In the genomic region with DNA sequence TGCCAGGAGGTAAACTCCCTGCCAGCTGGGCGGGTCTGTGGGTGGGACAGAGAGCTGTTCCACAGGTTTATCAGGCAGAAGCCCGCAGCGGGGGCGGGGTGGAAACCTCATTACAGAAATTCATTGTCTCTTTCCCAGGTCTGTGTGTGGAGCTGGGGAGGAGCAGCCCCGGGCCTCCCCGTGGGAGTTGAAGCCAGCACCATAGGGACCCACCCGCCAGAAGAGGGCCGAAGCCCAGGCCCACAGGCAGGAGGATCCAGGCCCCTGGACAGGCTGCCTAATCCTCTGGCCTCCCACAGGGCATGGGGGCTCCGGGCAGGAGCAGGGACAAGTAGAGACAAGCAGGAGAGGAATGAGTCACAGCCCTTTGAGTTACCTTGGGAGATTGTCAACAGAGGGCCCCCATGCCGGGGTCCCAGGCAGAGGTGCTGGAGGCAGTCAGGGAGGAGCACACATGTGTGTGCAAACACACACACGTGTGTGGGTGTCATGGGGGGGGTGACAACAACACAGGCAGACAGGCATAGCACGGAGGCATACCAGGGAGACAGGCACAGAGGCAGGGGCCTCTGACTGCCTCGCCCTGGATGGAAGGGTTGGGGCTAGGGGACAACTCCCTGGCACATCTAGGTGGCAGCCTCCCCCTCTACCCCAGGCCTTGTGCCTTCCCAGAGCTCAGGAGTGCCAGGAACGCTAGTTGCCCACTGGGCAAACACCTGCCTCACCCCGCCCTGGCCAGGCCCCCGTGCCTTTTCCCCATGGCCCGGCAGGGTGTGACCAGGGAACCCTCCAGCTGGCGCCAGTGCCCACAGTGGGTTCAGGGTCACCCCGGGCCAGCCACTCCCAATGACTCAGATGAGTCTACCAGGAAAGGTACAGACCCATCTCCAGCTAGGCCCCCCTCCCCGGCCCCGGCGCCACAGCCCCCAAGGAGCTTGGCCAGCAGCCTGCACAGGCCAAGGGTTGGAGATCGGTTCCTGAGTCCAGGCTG, we compare ENCODE assay signal across 9 cellular contexts. TPM values are rescaled to one million over a fixed set of nuclear protein-coding genes. Genes with fewer than 3 reads are reported as not detected.
DNase-seq lines count a peak whose midpoint lies in the region; ATAC-seq and TF ChIP-seq lines count a peak whose summit lies in the region.
"Had no signal": no experiment of that assay in that cellular context is flagged by ENCODE, and none has a peak within 500 bp of the region (broad histone marks: within the 10 kb centered on the region; RNA-seq: fewer than 3 reads in every experiment).

No MANE protein-coding gene starts in this region.

- peak overlapping the region; percentile 34 for H3K4me3 ChIP-seq in colonic mucosa
- no peak overlapping the region for H3K4me3 ChIP-seq in neural progenitor cell

- H3K4me3 Mint-ChIP-seq in Calu3 (ENCODE audit: low read depth, unreplicated experiment), result peak overlapping the region; percentile 92
- peak overlapping the region; percentile 86 for H3K4me3 Mint-ChIP-seq in neural progenitor cell

- H3F3A ChIP-seq in neural progenitor cell (ENCODE audit: low read depth), result peaks cover 40% of the 10 kb centered on the region

- H3K36me3 Mint-ChIP-seq in Calu3 (ENCODE audit: insufficient read depth, unreplicated experiment), result peaks cover 45% of the 10 kb centered on the region
- no peaks in the 10 kb centered on the region for H3K36me3 Mint-ChIP-seq in neural progenitor cell

- intact Hi-C loops in Calu3 (cut with micrococcal nuclease; ENCODE audit: unreplicated experiment) (loop anchor here (10.0 kb wide), 1 partner anchor 272 kb away; a partner anchor contains a TSS), colonic mucosa (cut with DNase I) (loop anchor here (5.0 to 10.0 kb wide), 2 partner anchors 56 to 242 kb away; a partner anchor contains a TSS)

- H3K27me3 ChIP-seq in colonic mucosa, result no peaks in the 10 kb centered on the region
- H3K27me3 ChIP-seq in neural progenitor cell, result peaks cover 14% of the 10 kb centered on the region

- H3K27ac Mint-ChIP-seq in Calu3 (ENCODE audit: unreplicated experiment) (peak overlapping the region; percentile 29), neural progenitor cell (no peak overlapping the region)

- no peak overlapping the region for H2AFZ ChIP-seq in neural progenitor cell (replicated peaks)

- no peaks in the 10 kb centered on the region for H3K9me3 Mint-ChIP-seq in Calu3 (ENCODE audit: low read depth, unreplicated experiment)
- H3K9me3 Mint-ChIP-seq in neural progenitor cell, result no peaks in the 10 kb centered on the region

- H3K9me3 ChIP-seq in colonic mucosa (no peaks in the 10 kb centered on the region), neural progenitor cell (ENCODE audit: low read depth) (no peaks in the 10 kb centered on the region)

- peak overlapping the region; percentile 41 for H3K27ac ChIP-seq in colonic mucosa
- no peak overlapping the region for H3K27ac ChIP-seq in neural progenitor cell

- H3K4me1 ChIP-seq in colonic mucosa (peaks cover 2% of the 10 kb centered on the region), neural progenitor cell (peaks cover 24% of the 10 kb centered on the region)

- peaks cover 37% of the 10 kb centered on the region for H3K4me1 Mint-ChIP-seq in Calu3 (ENCODE audit: low read depth, unreplicated experiment)
- peaks cover 23% of the 10 kb centered on the region for H3K4me1 Mint-ChIP-seq in neural progenitor cell

- peak; percentile 77 for DNase-seq in Calu3
- DNase-seq in M059J (ENCODE audit: low read depth), result peak; percentile 63
- DNase-seq in colonic mucosa, result peak; percentile 88
- peak; percentile 46 for DNase-seq in neural progenitor cell (ENCODE audit: low spot score)
- DNase-seq in NOMO-1 (lab: John Stamatoyannopoulos, UW; ENCODE audit: unreplicated experiment in 2 of 2), result no peak
- DNase-seq in superior temporal gyrus (ENCODE audit: extremely low spot score), result no peak
- DNase-seq: stimulated activated CD4-positive, alpha-beta T cell treated with anti-CD3 and anti-CD28 coated beads, Interleukin-2, amount 100 ng/mL, for 24 hours had no signal

- H3K36me3 ChIP-seq in colonic mucosa, result no peaks in the 10 kb centered on the region
- H3K36me3 ChIP-seq in neural progenitor cell, result no peaks in the 10 kb centered on the region

- peak overlapping the region; percentile 84 for H3K4me2 ChIP-seq in neural progenitor cell

- H3K9ac ChIP-seq in colonic mucosa (ENCODE audit: low read depth in 2 of 2, low read length in 2 of 2), result peak overlapping the region; percentile 70 to 98
- H3K9ac ChIP-seq in neural progenitor cell, result no peak overlapping the region

- H4K20me1 ChIP-seq in neural progenitor cell (ENCODE audit: low read depth), result no peaks in the 10 kb centered on the region

- H3K27me3 Mint-ChIP-seq in Calu3 (ENCODE audit: unreplicated experiment) (no peaks in the 10 kb centered on the region), neural progenitor cell (ENCODE audit: insufficient read depth, low read depth) (peaks cover 18% of the 10 kb centered on the region)

- ATAC-seq in GM18511 (IDR thresholded peaks at IDR 0.05; ENCODE audit: unreplicated experiment) (no peak), GM21737 (IDR thresholded peaks at IDR 0.05; ENCODE audit: unreplicated experiment) (no peak)

- no peaks in the 10 kb centered on the region for H3K79me2 ChIP-seq in neural progenitor cell (ENCODE audit: low read depth)

- TF ChIP-seq CTCF in Calu3 (IDR thresholded peaks at IDR 0.05; ENCODE audit: unreplicated experiment) (no peak), colonic mucosa (IDR thresholded peaks at IDR 0.05) (no peak), neural progenitor cell (IDR thresholded peaks at IDR 0.05) (no peak)

- no TSS peak for BruUV-seq in Calu3 (replicated peaks; lab: Mats Ljungman, UMichigan)

- CTCF ChIA-PET in Calu3 (lab: Charles Lee), result interaction anchor here (0.6 to 2.5 kb wide), 10 partner anchors 7 to 836 kb away, joined by 3 to 10 read pairs (median 4); a partner anchor contains a TSS

RNA-seq across cellular contexts. Expression of a gene that starts 1.3 kb away (rescaled TPM):
- total RNA-seq in Calu3 (2022) (26.5 and 33.0 TPM in 2 replicates), colonic mucosa (10 to 100 TPM; 29.3 to 41.6 TPM), neural progenitor cell (ENCODE audit: low replicate concordance) (0.62 and 2.1 TPM in 2 replicates)
- total RNA-seq in M059J (2014; rRNA removed; shearing (Covaris generic)), result 0.02 and 0.54 TPM in 2 replicates

RNA-seq across cellular contexts. Expression of a gene that starts 32.8 kb away (rescaled TPM):
- 39.8 and 41.0 TPM in 2 replicates for total RNA-seq in Calu3 (2022)
- 7.0 and 18.6 TPM in 2 replicates for total RNA-seq in M059J (2014; rRNA removed; shearing (Covaris generic))
- 10 to 100 TPM; 21.1 to 45.5 TPM for total RNA-seq in colonic mucosa
- total RNA-seq in neural progenitor cell (ENCODE audit: low replicate concordance), result 11.4 and 34.9 TPM in 2 replicates

RNA-seq across cellular contexts. Expression of a gene that starts 35.3 kb away (rescaled TPM):
- total RNA-seq in Calu3 (2022) (92.8 and 101 TPM in 2 replicates), colonic mucosa (10 to 100 TPM; 66.5 to 72.3 TPM), neural progenitor cell (ENCODE audit: low replicate concordance) (19.8 and 39.7 TPM in 2 replicates)
- 38.4 and 57.9 TPM in 2 replicates for total RNA-seq in M059J (2014; rRNA removed; shearing (Covaris generic))

RNA-seq across cellular contexts. Expression of a gene that starts 40.1 kb away (rescaled TPM):
- 17.0 and 17.4 TPM in 2 replicates for total RNA-seq in Calu3 (2022)
- total RNA-seq in M059J (2014; rRNA removed; shearing (Covaris generic)), result 11.2 and 23.3 TPM in 2 replicates
- 10 to 100 TPM in 1 of 2 donors, 1 to 10 TPM in 1; 9.2 to 13.3 TPM for total RNA-seq in colonic mucosa
- total RNA-seq in neural progenitor cell (ENCODE audit: low replicate concordance), result 15.8 and 27.7 TPM in 2 replicates

Comparison
In these comparisons a context has a peak if more than half of its experiments do, and no peak if none do; other contexts are left out.
1. DNase-seq: peak in Calu3 (single experiment), M059J (single experiment), colonic mucosa (single experiment) and neural progenitor cell (single experiment); none in NOMO-1 (0 of 2) and superior temporal gyrus (single experiment).